22 cellular contexts compared by ENCODE assay signal in genomic region chr6:20178327-20178726, GRCh38. TPM values are rescaled to one million over a fixed set of nuclear protein-coding genes. Genes with fewer than 3 reads are reported as not detected.
"Had no signal": no experiment of that assay in that cellular context is flagged by ENCODE, and none has a peak within 500 bp of the region (broad histone marks: within the 10 kb centered on the region; RNA-seq: fewer than 3 reads in every experiment).

No MANE protein-coding gene starts in this region.

- H3K36me3 ChIP-seq: heart left ventricle, right lobe of liver had no signal

- H3K4me3 ChIP-seq: dorsolateral prefrontal cortex, heart left ventricle, mucosa of descending colon, psoas muscle, right lobe of liver, spleen had no signal

- FAIRE-seq: frontal cortex, urothelium cell line had no signal

- H3K27ac ChIP-seq: dorsolateral prefrontal cortex, heart left ventricle, psoas muscle, right lobe of liver, spleen had no signal

- DNase-seq: cortex of kidney; dorsolateral prefrontal cortex; effector CD8-positive, alpha-beta T cell; heart left ventricle; hippocampal formation; mammary epithelial cell; mucosa of descending colon; naive thymus-derived CD8-positive, alpha-beta T cell; psoas muscle; retina; right lobe of liver; spleen; stimulated activated CD4-positive, alpha-beta T cell treated with anti-CD3 and anti-CD28 coated beads, Interleukin-2, amount 100 ng/mL, for 24 hours; stimulated activated CD4-positive, alpha-beta T cell treated with anti-CD3 and anti-CD28 coated beads, Interleukin-4, amount 100 ng/mL, for 4 hours; stimulated activated naive B cell treated with anti-CD40 and anti-IgM and Interleukin-4, amounts not matched to agents 10 μg/mL and 1 μg/mL and 100 μg/mL, for 72 hours; stimulated activated naive CD8-positive, alpha-beta T cell treated with anti-CD3 and anti-CD28 coated beads, Interleukin-15, amount 100 ng/mL, for 72 hours; substantia nigra; trophoblast cell had no signal

- H3K27ac Mint-ChIP-seq: naive thymus-derived CD8-positive, alpha-beta T cell; stimulated activated naive B cell treated with anti-CD40 and anti-IgM and Interleukin-4, amounts not matched to agents 10 μg/mL and 1 μg/mL and 100 μg/mL, for 72 hours; stimulated activated naive CD8-positive, alpha-beta T cell treated with anti-CD3 and anti-CD28 coated beads, Interleukin-15, amount 100 ng/mL, for 72 hours had no signal

- ATAC-seq: heart left ventricle; mucosa of descending colon; naive thymus-derived CD8-positive, alpha-beta T cell; psoas muscle; stimulated activated naive B cell treated with anti-CD40 and anti-IgM and Interleukin-4, amounts not matched to agents 10 μg/mL and 1 μg/mL and 100 μg/mL, for 72 hours; stimulated activated naive CD8-positive, alpha-beta T cell treated with anti-CD3 and anti-CD28 coated beads, Interleukin-15, amount 100 ng/mL, for 72 hours had no signal

- H3K4me3 Mint-ChIP-seq: naive thymus-derived CD8-positive, alpha-beta T cell; stimulated activated naive B cell treated with anti-CD40 and anti-IgM and Interleukin-4, amounts not matched to agents 10 μg/mL and 1 μg/mL and 100 μg/mL, for 72 hours; stimulated activated naive CD8-positive, alpha-beta T cell treated with anti-CD3 and anti-CD28 coated beads, Interleukin-15, amount 100 ng/mL, for 72 hours had no signal

- H3K4me1 ChIP-seq: psoas muscle, right lobe of liver had no signal

- H3K9me3 ChIP-seq: mucosa of descending colon, neutrophil, psoas muscle, right lobe of liver had no signal

- H3K27me3 ChIP-seq: dorsolateral prefrontal cortex, heart left ventricle, neutrophil, right lobe of liver, spleen had no signal

RNA-seq across cellular contexts. Expression of gene MBOAT1, which starts 33.9 kb away (rescaled TPM):
- polyA plus RNA-seq: neural cell had no signal
